26 cellular contexts compared by ENCODE assay signal in the genomic region with DNA sequence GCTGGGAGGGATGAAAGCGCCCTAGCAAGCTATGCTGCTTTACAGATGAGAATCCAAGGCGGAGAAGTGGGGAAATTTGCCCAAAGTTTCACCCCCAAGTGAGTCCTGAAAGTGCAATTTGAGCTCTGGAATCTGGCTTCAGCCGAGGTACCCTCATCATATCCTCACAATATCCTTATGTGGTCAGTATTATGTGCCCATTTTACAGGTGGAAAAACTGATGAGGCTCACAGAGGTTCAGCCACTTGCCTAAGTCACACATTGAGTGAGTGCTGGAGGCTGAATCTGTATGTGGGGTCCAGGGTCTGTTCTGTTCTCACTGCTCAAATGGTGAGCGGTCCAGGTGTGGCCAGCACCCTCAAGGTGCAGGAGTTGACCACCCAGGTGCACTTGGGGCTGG.
DNase-seq lines count a peak whose midpoint lies in the region; ATAC-seq, FAIRE-seq and TF ChIP-seq lines count a peak whose summit lies in the region.
"Had no signal": no experiment of that assay in that cellular context is flagged by ENCODE, and none has a peak within 500 bp of the region (broad histone marks: within the 10 kb centered on the region; RNA-seq: fewer than 3 reads in every experiment).

No MANE protein-coding gene starts in this region.

- POLR2A ChIA-PET in K562 (lab: Yijun Ruan, JAX), result interaction anchor here (0.6 kb wide), 1 partner anchor 172 kb away, joined by 3 read pairs; no protein-coding TSS in a partner anchor

- H3K79me2 ChIP-seq in K562 (ENCODE audit: control insufficient read depth, insufficient read depth, low read length), result no peaks in the 10 kb centered on the region
- no peaks in the 10 kb centered on the region for H3K79me2 ChIP-seq in keratinocyte (ENCODE audit: control insufficient read depth, insufficient read depth, low read length)

- TF ChIP-seq CTCF in K562 (IDR thresholded peaks at IDR 0.05 in 2 of 3, conservative IDR thresholded peaks at IDR 0.05 in 1 of 3; ENCODE audit: insufficient read depth in 2 of 3, low read depth in 1 of 3, low read length in 3 of 3) (no peak), keratinocyte (optimal IDR thresholded peaks at IDR 0.05 in 1 of 3, IDR thresholded peaks at IDR 0.05 in 1 of 3, conservative IDR thresholded peaks at IDR 0.05 in 1 of 3; ENCODE audit: extremely low read depth in 1 of 3, insufficient read depth in 2 of 3, low read length in 3 of 3) (no peak), upper lobe of right lung (IDR thresholded peaks at IDR 0.05) (no peak)

- H3K4me3 ChIP-seq in K562, result no peak overlapping the region
- no peak overlapping the region for H3K4me3 ChIP-seq in keratinocyte (ENCODE audit: control insufficient read depth in 2 of 3, extremely low read depth in 1 of 3, insufficient read depth in 2 of 3, low read depth in 1 of 3, low read length in 3 of 3)
- no peak overlapping the region for H3K4me3 ChIP-seq in upper lobe of right lung
- H3K4me3 ChIP-seq: BLaER1, GM12878 had no signal

- 0% methylated on average over 4 of the region's 4 CpGs for WGBS in K562 (ENCODE audit: insufficient coverage, low coverage, missing lambda C conversion rate)

- CTCF ChIA-PET in K562 (lab: Yijun Ruan, JAX; ENCODE audit: low intra/inter-chr PET ratio), result no interaction called here

- TF ChIP-seq EP300 in K562 (IDR thresholded peaks at IDR 0.05; ENCODE audit: low read length), result no peak

- no peaks in the 10 kb centered on the region for H3K36me3 ChIP-seq in K562 (ENCODE audit: control insufficient read depth, insufficient read depth, low read length)
- no peaks in the 10 kb centered on the region for H3K36me3 ChIP-seq in keratinocyte (ENCODE audit: control insufficient read depth in 2 of 2, extremely low read depth in 1 of 2, insufficient read depth in 2 of 2, low read length in 2 of 2)
- no peaks in the 10 kb centered on the region for H3K36me3 ChIP-seq in upper lobe of right lung
- H3K36me3 ChIP-seq: BE2C, BLaER1 had no signal

- H3K27ac ChIP-seq in K562 (ENCODE audit: extremely low read depth, low read depth, low read length) (no peak overlapping the region), keratinocyte (ENCODE audit: control insufficient read depth, insufficient read depth, low read length) (no peak overlapping the region), upper lobe of right lung (no peak overlapping the region)
- H3K27ac ChIP-seq: BLaER1 had no signal

- H3K4me1 ChIP-seq in K562 (replicated peaks in 1 of 2; ENCODE audit: control insufficient read depth in 2 of 2, insufficient read depth in 2 of 2, low read length in 2 of 2) (no peaks in the 10 kb centered on the region), keratinocyte (ENCODE audit: control insufficient read depth, extremely low read depth, insufficient read depth, low read length) (peaks cover 6% of the 10 kb centered on the region), upper lobe of right lung (no peaks in the 10 kb centered on the region)
- H3K4me1 ChIP-seq: BE2C had no signal

- H3K9me1 ChIP-seq in K562 (ENCODE audit: control insufficient read depth, insufficient read depth, low read length) (no peaks in the 10 kb centered on the region), keratinocyte (ENCODE audit: control insufficient read depth, extremely low read depth, insufficient read depth, low read length) (no peaks in the 10 kb centered on the region)

- H3K9ac ChIP-seq in K562 (ENCODE audit: insufficient read depth in 1 of 2, low read depth in 2 of 2, low read length in 2 of 2) (no peak overlapping the region), keratinocyte (ENCODE audit: control insufficient read depth, extremely low read depth, insufficient read depth, low read length) (no peak overlapping the region)
- H3K9ac ChIP-seq: BLaER1 had no signal

- FAIRE-seq in K562 (lab: Jason Lieb, UNC) (no peak), keratinocyte (lab: Jason Lieb, UNC) (peak; percentile 32)
- FAIRE-seq: A204.1, GM12878, GM12892, GM18507 had no signal

- no peak overlapping the region for H2AFZ ChIP-seq in K562 (ENCODE audit: low read depth, low read length)
- no peak overlapping the region for H2AFZ ChIP-seq in keratinocyte (ENCODE audit: control insufficient read depth, low read length)

- TF ChIP-seq RAD21 in K562 (CRISPR knock-in tag; conservative IDR thresholded peaks at IDR 0.05 in 1 of 2, IDR thresholded peaks at IDR 0.05 in 1 of 2), result no peak

- in situ Hi-C loops in K562 (cut with MboI), result no loop called here

- intact Hi-C loops in K562 (cut with micrococcal nuclease) (no loop called here), posterior vena cava (cut with DNase I) (no loop called here), upper lobe of right lung (cut with DNase I) (no loop called here)

- H3K27me3 ChIP-seq in K562 (ENCODE audit: control insufficient read depth in 2 of 2, insufficient read depth in 2 of 2, low read length in 2 of 2) (peaks cover 21 to 69% of the 10 kb centered on the region in 2 experiments; a peak in 4 of 5 replicates), keratinocyte (ENCODE audit: control insufficient read depth, extremely low read depth, insufficient read depth, low read length) (no peaks in the 10 kb centered on the region), upper lobe of right lung (peaks cover 3% of the 10 kb centered on the region)
- H3K27me3 ChIP-seq: BE2C, BLaER1 had no signal

- BruUV-seq in K562 (replicated peaks; lab: Mats Ljungman, UMichigan), result no TSS peak

- H4K20me1 ChIP-seq in K562 (replicated peaks; ENCODE audit: control insufficient read depth, insufficient read depth, low read length) (peaks cover 5% of the 10 kb centered on the region; the same call in 1 of the 2 replicates), keratinocyte (ENCODE audit: control insufficient read depth, extremely low read depth, insufficient read depth, low read length) (no peaks in the 10 kb centered on the region)
- H4K20me1 ChIP-seq: BLaER1 had no signal

- dilution Hi-C loops in keratinocyte (cut with MboI; ENCODE audit: extremely low pct_ligation_motif_present, low sequenced_read_pairs), result no loop called here

- no peak for TF ChIP-seq POLR2A in K562 (conservative IDR thresholded peaks at IDR 0.05)

- DNase-seq in K562 (ENCODE audit: extremely low read depth in 1 of 4, low spot score in 3 of 4) (no peak), keratinocyte (ENCODE audit: low read depth, low spot score) (no peak), posterior vena cava (ENCODE audit: low spot score) (peak; percentile 5), upper lobe of right lung (peak; percentile 6), activated T-cell treated with anti-CD3 and anti-CD28 coated beads for 4 hours (no peak), OCI-M1 (lab: John Stamatoyannopoulos, UW) (no peak)
- DNase-seq: 8988T; ACHN; BE2C; C1 segment of cervical spinal cord; CD4-positive, alpha-beta memory T cell; CD4-positive, CD25-positive, alpha-beta regulatory T cell; CD8-positive, alpha-beta memory T cell; DMS 273 treated with DMSO at 0.1 percent for 48 hours; DMS153; DMS53; DND-41; EL; GDM1 had no signal

- H3K9me3 ChIP-seq in K562 (replicated peaks; ENCODE audit: control insufficient read depth, insufficient read depth, low read depth, low read length), result no peaks in the 10 kb centered on the region
- H3K9me3 ChIP-seq in keratinocyte (ENCODE audit: control insufficient read depth, low read depth, low read length), result no peaks in the 10 kb centered on the region
- H3K9me3 ChIP-seq in upper lobe of right lung, result no peaks in the 10 kb centered on the region
- H3K9me3 ChIP-seq: BE2C, BLaER1 had no signal

- H3K4me2 ChIP-seq in K562 (ENCODE audit: insufficient read depth, low read length) (no peak overlapping the region), keratinocyte (ENCODE audit: control insufficient read depth, extremely low read depth, insufficient read depth, low read depth, low read length) (no peak overlapping the region)
- H3K4me2 ChIP-seq: BLaER1 had no signal

- ATAC-seq in K562, result no peak
- ATAC-seq in upper lobe of right lung, result no peak
- no peak for ATAC-seq in HG03565 (IDR thresholded peaks at IDR 0.05; ENCODE audit: unreplicated experiment)
- no peak for ATAC-seq in HG03354 (IDR thresholded peaks at IDR 0.05; ENCODE audit: poor library complexity, severe bottlenecking, unreplicated experiment)
- ATAC-seq: GM12878 had no signal

TF ChIP-seq in K562, 482 proteins besides CTCF, POLR2A, EP300 and RAD21:
- TF ChIP-seq KDM1A (IDR thresholded peaks at IDR 0.05) (peak in 1 of 2 experiments; percentile 21; a peak in 1 of 4 replicates), TEAD2 (tag; IDR thresholded peaks at IDR 0.05) (no peak), RBM34 (IDR thresholded peaks at IDR 0.05; ENCODE audit: borderline replicate concordance, insufficient read depth, low read length) (no peak), ZSCAN29 (IDR thresholded peaks at IDR 0.05) (no peak), ZSCAN32 (CRISPR knock-in tag; IDR thresholded peaks at IDR 0.05) (no peak), PHTF2 (CRISPR knock-in tag; IDR thresholded peaks at IDR 0.05) (no peak), RBM25 (IDR thresholded peaks at IDR 0.05; ENCODE audit: low read depth, low read length, severe bottlenecking) (peak; percentile 64)

Comparison
In these comparisons a context has a peak if more than half of its experiments do, and no peak if none do; other contexts are left out.
1. DNase-seq: peak in posterior vena cava (single experiment) and upper lobe of right lung (single experiment); none in K562 (0 of 4), keratinocyte (single experiment), activated T-cell treated with anti-CD3 and anti-CD28 coated beads for 4 hours (single experiment) and OCI-M1 (single experiment).